ENCODE assay signal across 30 cellular contexts in genomic region chr22:35812600-35812999, GRCh38.
"Had no signal": no experiment of that assay in that cellular context is flagged by ENCODE, and none has a peak within 500 bp of the region (broad histone marks: within the 10 kb centered on the region; RNA-seq: fewer than 3 reads in every experiment).

No MANE protein-coding gene starts in this region.

- H3K27me3 Mint-ChIP-seq: activated CD4-positive, alpha-beta T cell treated with anti-CD3 and anti-CD28 coated beads for 36 hours; activated CD8-positive, alpha-beta T cell treated with anti-CD3 and anti-CD28 coated beads for 36 hours; activated naive CD8-positive, alpha-beta T cell treated with anti-CD3 and anti-CD28 coated beads for 36 hours had no signal

- H3K4me1 Mint-ChIP-seq: activated CD4-positive, alpha-beta T cell treated with anti-CD3 and anti-CD28 coated beads for 36 hours; activated naive CD4-positive, alpha-beta T cell treated with anti-CD3 and anti-CD28 coated beads, Interleukin-2, amount 10 ng/mL, durations not matched to agents 7 days and 5 days; activated naive CD8-positive, alpha-beta T cell treated with anti-CD3 and anti-CD28 coated beads for 36 hours; IgD-negative memory B cell had no signal

- H3K9ac ChIP-seq: KMS-11, SK-N-SH had no signal

- H3K27ac ChIP-seq: brain microvascular endothelial cell, KMS-11, SJCRH30, VCaP had no signal

- H3K9me3 ChIP-seq: SK-N-SH had no signal

- H3K9me3 Mint-ChIP-seq: activated naive CD4-positive, alpha-beta T cell treated with anti-CD3 and anti-CD28 coated beads, Interleukin-2, amount 10 ng/mL, durations not matched to agents 7 days and 5 days; activated T-helper 2 cell treated with anti-CD3 and anti-CD28 coated beads, Interferon-gamma antibody, Interleukin-2, Interleukin-4, amounts not matched to agents 10 μg/mL and 5 μg/mL and 100 μg/mL, durations not matched to agents 14 hours and 24 hours and 36 hours had no signal

- ATAC-seq: activated CD4-positive, alpha-beta T cell treated with anti-CD3 and anti-CD28 coated beads for 36 hours; activated CD8-positive, alpha-beta T cell treated with anti-CD3 and anti-CD28 coated beads for 36 hours; activated T-cell treated with anti-CD3 and anti-CD28 coated beads, Interleukin-2, amount 50 U/mL, for 72 hours; Panc1 had no signal

- H3K4me3 Mint-ChIP-seq: activated CD4-positive, alpha-beta T cell treated with anti-CD3 and anti-CD28 coated beads for 36 hours; activated CD8-positive, alpha-beta T cell treated with anti-CD3 and anti-CD28 coated beads for 36 hours; activated naive CD4-positive, alpha-beta T cell treated with anti-CD3 and anti-CD28 coated beads, Interleukin-2, amount 10 ng/mL, durations not matched to agents 7 days and 5 days; activated naive CD8-positive, alpha-beta T cell treated with anti-CD3 and anti-CD28 coated beads for 36 hours; activated T-cell treated with anti-CD3 and anti-CD28 coated beads, Interleukin-2, amount 50 U/mL, for 72 hours; IgD-negative memory B cell had no signal

- DNase-seq: activated CD4-positive, alpha-beta T cell treated with anti-CD3 and anti-CD28 coated beads for 36 hours; activated CD4-positive, alpha-beta T cell treated with anti-CD3 and anti-CD28 coated beads, Interleukin-2, amount 50 U/mL, for 1 hour; activated CD8-positive, alpha-beta memory T cell treated with anti-CD3 and anti-CD28 coated beads, Interleukin-2, amount 50 U/mL, for 4 hours; activated CD8-positive, alpha-beta T cell treated with anti-CD3 and anti-CD28 coated beads for 36 hours; activated gamma-delta T cell treated with Interleukin-2 at 50 U/mL for 16 hours; activated naive CD4-positive, alpha-beta T cell treated with anti-CD3 and anti-CD28 coated beads, Interleukin-2, amount 10 ng/mL, durations not matched to agents 7 days and 5 days; activated naive CD8-positive, alpha-beta T cell treated with anti-CD3 and anti-CD28 coated beads for 36 hours; activated T-cell treated with anti-CD3 and anti-CD28 coated beads, Interleukin-2, amount 50 U/mL, for 72 hours; brain microvascular endothelial cell; cerebellar nuclear complex; MG63; NCI-H1105; NCI-H1436; NCI-H187 treated with DMSO at 0.1 percent for 48 hours; NCI-H2081 treated with DMSO at 0.1 percent for 48 hours; NCI-H345; NCI-H510A; NCI-H774; NK-92 treated with Interleukin-12 subunit alpha and Interleukin-12 subunit beta, amount 100 ng/mL, for 24 hours; OCI-M1; Right ventricle myocardium superior; RPMI8226; SJCRH30; SK-N-SH; T-helper 1 cell had no signal

- H3K4me1 ChIP-seq: SJCRH30 had no signal

- H3K27me3 ChIP-seq: brain microvascular endothelial cell, MG63, SJCRH30 had no signal

- H3K4me3 ChIP-seq: MG63, SJCRH30 had no signal

- H3K4me2 ChIP-seq: KMS-11, SK-N-SH had no signal

- H3K27ac Mint-ChIP-seq: activated CD4-positive, alpha-beta T cell treated with anti-CD3 and anti-CD28 coated beads for 36 hours; activated CD8-positive, alpha-beta T cell treated with anti-CD3 and anti-CD28 coated beads for 36 hours; activated naive CD4-positive, alpha-beta T cell treated with anti-CD3 and anti-CD28 coated beads, Interleukin-2, amount 10 ng/mL, durations not matched to agents 7 days and 5 days; activated naive CD8-positive, alpha-beta T cell treated with anti-CD3 and anti-CD28 coated beads for 36 hours; activated T-cell treated with anti-CD3 and anti-CD28 coated beads, Interleukin-2, amount 50 U/mL, for 72 hours; activated T-helper 2 cell treated with anti-CD3 and anti-CD28 coated beads, Interferon-gamma antibody, Interleukin-2, Interleukin-4, amounts not matched to agents 10 μg/mL and 5 μg/mL and 100 μg/mL, durations not matched to agents 14 hours and 24 hours and 36 hours; IgD-negative memory B cell had no signal

- H3K36me3 Mint-ChIP-seq: activated naive CD4-positive, alpha-beta T cell treated with anti-CD3 and anti-CD28 coated beads, Interleukin-2, amount 10 ng/mL, durations not matched to agents 7 days and 5 days; IgD-negative memory B cell had no signal
